In the genomic region with DNA sequence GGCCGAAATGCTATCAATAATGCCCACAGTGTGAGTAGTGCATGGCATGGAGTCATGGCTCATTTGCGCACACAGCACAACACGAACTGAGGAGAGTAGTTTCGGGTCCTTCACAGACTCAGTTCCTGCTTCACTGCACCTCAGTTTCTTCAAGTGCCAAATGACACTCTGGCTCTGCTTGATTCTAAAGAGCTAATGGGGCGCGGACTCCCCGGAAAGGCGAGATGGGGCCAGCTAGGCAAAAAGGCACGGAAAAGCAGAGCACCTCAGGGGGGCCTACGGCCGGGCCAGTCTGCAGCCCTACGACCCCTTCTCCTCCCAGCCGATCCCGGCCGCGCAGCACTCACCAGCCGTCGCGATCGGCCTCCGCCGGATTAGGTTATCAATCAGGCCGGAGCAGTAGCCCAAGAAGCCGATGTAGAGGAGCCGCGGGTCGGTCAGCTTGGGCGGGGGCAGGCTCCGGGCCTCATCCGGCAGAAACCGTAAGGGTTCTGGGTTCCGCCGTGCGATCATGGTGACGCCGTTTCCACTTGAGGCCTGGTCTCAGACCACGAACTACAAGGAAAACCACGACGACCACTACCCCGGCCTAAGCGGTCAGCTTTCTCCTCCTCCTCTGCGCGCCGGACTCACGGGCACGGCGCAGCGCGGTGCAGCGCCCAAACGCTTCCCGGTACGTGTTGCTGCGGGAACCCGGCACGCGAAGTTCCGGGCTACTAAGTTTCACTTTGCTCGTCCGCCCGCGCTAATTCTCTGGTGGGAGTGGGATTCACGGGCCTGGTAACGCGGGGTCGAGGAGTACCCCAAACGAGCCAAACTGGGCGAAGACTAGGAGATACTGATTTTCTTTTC, we compare ENCODE assay signal across 8 cellular contexts. TPM values are rescaled to one million over a fixed set of nuclear protein-coding genes. Genes with fewer than 3 reads are reported as not detected.
A peak's percentile ranks its signal among the peaks of the same experiment; 100 is the strongest.
DNase-seq lines count a peak whose midpoint lies in the region; ATAC-seq and TF ChIP-seq lines count a peak whose summit lies in the region.

Gene NDUFC2, minus strand, starts transcription at position 631 of the 852 bp plus-strand sequence. Its CDS starts 118 bp downstream, at position 513.

- peak within 1 kb of the TSS; percentile 81 for H3K4me3 ChIP-seq in A673 (ENCODE audit: low read depth, low read length, poor library complexity, severe bottlenecking)

- TF ChIP-seq CTCF in A673 (conservative IDR thresholded peaks at IDR 0.05; ENCODE audit: low read depth, low read length), result no peak

- BruUV-seq in A673 (replicated peaks; lab: Mats Ljungman, UMichigan), result TSS peak; percentile 79

- ATAC-seq in GM18861 (IDR thresholded peaks at IDR 0.05; ENCODE audit: unreplicated experiment) (peak; percentile 55), HG03103 (IDR thresholded peaks at IDR 0.05; ENCODE audit: low read depth, unreplicated experiment) (peak; percentile 67)
- peak; percentile 68 for ATAC-seq in central memory CD8-positive, alpha-beta T cell (replicated peaks; ENCODE audit: extremely low read depth, poor library complexity, severe bottlenecking)

- CTCF ChIA-PET in A673 (lab: Charles Lee), result no interaction called here

- H3K36me3 Mint-ChIP-seq in central memory CD8-positive, alpha-beta T cell (ENCODE audit: insufficient read depth), result peaks cover 4% of the 10 kb centered on the region

- no peaks in the 10 kb centered on the region for H3K4me1 ChIP-seq in A673 (ENCODE audit: insufficient read depth, low read length, poor library complexity, severe bottlenecking)

- peak within 1 kb of the TSS; percentile 84 for H3K4me3 Mint-ChIP-seq in central memory CD8-positive, alpha-beta T cell

- DNase-seq in A673 (ENCODE audit: low spot score), result peak; percentile 91
- peak; percentile 76 for DNase-seq in NCI-H226
- peak; percentile 31 for DNase-seq in activated CD4-positive, CD25-positive, alpha-beta regulatory T cell treated with anti-CD3 and anti-CD28 coated beads, Interleukin-2, amount 50 U/mL, for 16 hours (ENCODE audit: low read depth, low spot score)
- DNase-seq in central memory CD8-positive, alpha-beta T cell (ENCODE audit: low spot score in 2 of 2), result peak; percentile 41 to 51
- DNase-seq in islet precursor cell, result peak; percentile 84
- DNase-seq in stimulated activated CD4-positive, alpha-beta T cell treated with anti-CD3 and anti-CD28 coated beads, Interleukin-12 subunit alpha, Interleukin-12 subunit beta, amount 100 ng/mL, for 4 hours, result peak; percentile 68

- peak within 1 kb of the TSS; percentile 82 for H3K27ac Mint-ChIP-seq in central memory CD8-positive, alpha-beta T cell (ENCODE audit: low read depth)

- peaks cover 46% of the 10 kb centered on the region for H3K4me1 Mint-ChIP-seq in central memory CD8-positive, alpha-beta T cell

- peak within 1 kb of the TSS; percentile 88 for H3K27ac ChIP-seq in A673 (ENCODE audit: low read depth, low read length, poor library complexity, severe bottlenecking)

- H3K9me3 Mint-ChIP-seq in central memory CD8-positive, alpha-beta T cell, result no peaks in the 10 kb centered on the region

- H3K36me3 ChIP-seq in A673 (ENCODE audit: insufficient read depth, low read length, poor library complexity, severe bottlenecking), result no peaks in the 10 kb centered on the region

- intact Hi-C loops in A673 (cut with micrococcal nuclease; ENCODE audit: unreplicated experiment), result loop anchor here (5.0 kb wide), 1 partner anchor 58 kb away; the partner anchor contains the start of gene ALG8

- POLR2A ChIA-PET in A673 (lab: Charles Lee; ENCODE audit: low non-redundant PET), result no interaction called here

- no peaks in the 10 kb centered on the region for H3K9me3 ChIP-seq in A673 (ENCODE audit: low read depth, low read length, poor library complexity, severe bottlenecking)

- H3K27me3 ChIP-seq in A673 (replicated peaks; ENCODE audit: insufficient read depth, low read depth, low read length, poor library complexity), result no peaks in the 10 kb centered on the region

- no peaks in the 10 kb centered on the region for H3K27me3 Mint-ChIP-seq in central memory CD8-positive, alpha-beta T cell

RNA-seq across cellular contexts. Expression of gene NDUFC2, which starts in this region (rescaled TPM):
- total RNA-seq in A673 (2021), result 408 and 425 TPM in 2 replicates

Comparison
In these comparisons a context has a peak if more than half of its experiments do, and no peak if none do; other contexts are left out.
1. Peak in every context shown above with its lines: DNase-seq, ATAC-seq, H3K4me3 ChIP-seq and H3K27ac ChIP-seq.
2. DNase-seq: peak in every context shown above with its lines; median percentile 91 in A673; 84 in islet precursor cell; 76 in NCI-H226; 68 in stimulated activated CD4-positive, alpha-beta T cell treated with anti-CD3 and anti-CD28 coated beads, Interleukin-12 subunit alpha, Interleukin-12 subunit beta, amount 100 ng/mL, for 4 hours; 46 in central memory CD8-positive, alpha-beta T cell; 31 in activated CD4-positive, CD25-positive, alpha-beta regulatory T cell treated with anti-CD3 and anti-CD28 coated beads, Interleukin-2, amount 50 U/mL, for 16 hours.